In genomic region chr2:7014201-7014640, GRCh38 we compare ENCODE assay signal across 1 cellular context.
A peak's percentile ranks its signal among the peaks of the same experiment; 100 is the strongest.
TF ChIP-seq lines count a peak whose summit lies in the region.

No MANE protein-coding gene starts in this region.

TF ChIP-seq in SK-N-SH treated with all-trans-retinoic acid at 6 μM for 48 hours, 23 proteins besides CTCF, POLR2A, EP300 and RAD21 (continued from another document):
- TF ChIP-seq TSHZ2 (CRISPR knock-in tag; IDR thresholded peaks at IDR 0.05) (no peak; the same call in 1 of the 2 replicates), CREB5 (CRISPR knock-in tag; IDR thresholded peaks at IDR 0.05; ENCODE audit: low read depth) (no peak), CSRNP3 (CRISPR knock-in tag; IDR thresholded peaks at IDR 0.05) (no peak), TOX (CRISPR knock-in tag; IDR thresholded peaks at IDR 0.05; ENCODE audit: borderline replicate concordance) (no peak), ZFP30 (CRISPR knock-in tag; IDR thresholded peaks at IDR 0.05) (no peak), ZFP3 (CRISPR knock-in tag; IDR thresholded peaks at IDR 0.05) (peak; percentile 77; the same call in 1 of the 2 replicates), TCF4 (CRISPR knock-in tag; IDR thresholded peaks at IDR 0.05; ENCODE audit: borderline replicate concordance) (peak; percentile 71; the same call in 1 of the 2 replicates), ISL1 (CRISPR knock-in tag; IDR thresholded peaks at IDR 0.05) (0 out of 2 replicates have a peak, but pooled peaks have one; percentile 14), OSR1 (CRISPR knock-in tag; IDR thresholded peaks at IDR 0.05) (no peak)
TF ChIP-seq in SK-N-SH treated with all-trans-retinoic acid at 6 μM for 48 hours: peak in this region for 4.
